27 cellular contexts compared by ENCODE assay signal in genomic region chr2:218430721-218431120, GRCh38. TPM values are rescaled to one million over a fixed set of nuclear protein-coding genes. Genes with fewer than 3 reads are reported as not detected.
"Had no signal": no experiment of that assay in that cellular context is flagged by ENCODE, and none has a peak within 500 bp of the region (broad histone marks: within the 10 kb centered on the region; RNA-seq: fewer than 3 reads in every experiment).

No MANE protein-coding gene starts in this region.

- H3K4me1 ChIP-seq: colonic mucosa, esophagus squamous epithelium, parathyroid adenoma, right atrium auricular region, uterus had no signal

- ATAC-seq: left ventricle myocardium superior; naive thymus-derived CD8-positive, alpha-beta T cell; T-cell had no signal

- H3K4me3 Mint-ChIP-seq: activated B cell treated with CpG ODN at 0.5 μM for 24 hours; naive thymus-derived CD8-positive, alpha-beta T cell; neural crest cell; stimulated activated naive CD8-positive, alpha-beta T cell treated with anti-CD3 and anti-CD28 coated beads, Interleukin-15, Interleukin-2, amounts not matched to agents 100 ng/mL and 50 ng/mL, for 24 hours; T-cell; T-helper 2 cell treated with Interferon-gamma antibody and Interleukin-4, amounts not matched to agents 5 μg/mL and 100 μg/mL, for 36 hours had no signal

- H3K9me3 ChIP-seq: colonic mucosa, esophagus squamous epithelium, right atrium auricular region, thoracic aorta, uterus had no signal

- H3K36me3 ChIP-seq: colonic mucosa, esophagus squamous epithelium, right atrium auricular region, thoracic aorta, uterus had no signal

- H2AFZ ChIP-seq: parathyroid adenoma had no signal

- H3K27ac ChIP-seq: colonic mucosa, epithelial cell of prostate, esophagus squamous epithelium, parathyroid adenoma, right atrium auricular region, thoracic aorta, uterus had no signal

- H3K27me3 ChIP-seq: colonic mucosa, esophagus squamous epithelium, right atrium auricular region, uterus had no signal

- H3K27me3 Mint-ChIP-seq: activated B cell treated with CpG ODN at 0.5 μM for 24 hours; stimulated activated naive CD8-positive, alpha-beta T cell treated with anti-CD3 and anti-CD28 coated beads, Interleukin-15, Interleukin-2, amounts not matched to agents 100 ng/mL and 50 ng/mL, for 24 hours had no signal

- H3K27ac Mint-ChIP-seq: activated B cell treated with CpG ODN at 0.5 μM for 24 hours; naive thymus-derived CD8-positive, alpha-beta T cell; stimulated activated naive CD8-positive, alpha-beta T cell treated with anti-CD3 and anti-CD28 coated beads, Interleukin-15, Interleukin-2, amounts not matched to agents 100 ng/mL and 50 ng/mL, for 24 hours; T-helper 2 cell treated with Interferon-gamma antibody and Interleukin-4, amounts not matched to agents 5 μg/mL and 100 μg/mL, for 36 hours had no signal

- H3K9ac ChIP-seq: parathyroid adenoma had no signal

- H3K36me3 Mint-ChIP-seq: naive thymus-derived CD8-positive, alpha-beta T cell; T-cell had no signal

- H3K4me3 ChIP-seq: colonic mucosa, esophagus squamous epithelium, right atrium auricular region, thoracic aorta, uterus had no signal

- DNase-seq: activated B cell treated with CpG ODN at 0.5 μM for 24 hours; activated CD8-positive, alpha-beta memory T cell treated with anti-CD3 and anti-CD28 coated beads for 24 hours; activated gamma-delta T cell; activated naive CD4-positive, alpha-beta T cell treated with anti-CD3 and anti-CD28 coated beads, Interleukin-2, amount 50 U/mL, for 16 hours; colonic mucosa; effector CD8-positive, alpha-beta T cell; esophagus squamous epithelium; foreskin melanocyte; left ventricle myocardium superior; occipital lobe; stimulated activated CD4-positive, alpha-beta T cell treated with anti-CD3 and anti-CD28 coated beads, Interleukin-4, amount 100 ng/mL, for 1 hour; T-cell; trophoblast cell; uterus had no signal

- H3K4me1 Mint-ChIP-seq: activated B cell treated with CpG ODN at 0.5 μM for 24 hours had no signal

RNA-seq across cellular contexts. Expression of gene VIL1, which starts 11.8 kb away (rescaled TPM):
- total RNA-seq: bronchial epithelial cell; dermis microvascular lymphatic vessel endothelial cell; esophagus squamous epithelium; glomerular endothelial cell; left ventricle myocardium superior; naive thymus-derived CD8-positive, alpha-beta T cell; neural crest cell; occipital lobe; pulmonary artery endothelial cell; right atrium auricular region; subcutaneous adipose tissue had no signal

RNA-seq across cellular contexts. Expression of gene SLC11A1, which starts 48.6 kb away (rescaled TPM):
- total RNA-seq: glomerular endothelial cell, pulmonary artery endothelial cell had no signal
